In the genomic region with DNA sequence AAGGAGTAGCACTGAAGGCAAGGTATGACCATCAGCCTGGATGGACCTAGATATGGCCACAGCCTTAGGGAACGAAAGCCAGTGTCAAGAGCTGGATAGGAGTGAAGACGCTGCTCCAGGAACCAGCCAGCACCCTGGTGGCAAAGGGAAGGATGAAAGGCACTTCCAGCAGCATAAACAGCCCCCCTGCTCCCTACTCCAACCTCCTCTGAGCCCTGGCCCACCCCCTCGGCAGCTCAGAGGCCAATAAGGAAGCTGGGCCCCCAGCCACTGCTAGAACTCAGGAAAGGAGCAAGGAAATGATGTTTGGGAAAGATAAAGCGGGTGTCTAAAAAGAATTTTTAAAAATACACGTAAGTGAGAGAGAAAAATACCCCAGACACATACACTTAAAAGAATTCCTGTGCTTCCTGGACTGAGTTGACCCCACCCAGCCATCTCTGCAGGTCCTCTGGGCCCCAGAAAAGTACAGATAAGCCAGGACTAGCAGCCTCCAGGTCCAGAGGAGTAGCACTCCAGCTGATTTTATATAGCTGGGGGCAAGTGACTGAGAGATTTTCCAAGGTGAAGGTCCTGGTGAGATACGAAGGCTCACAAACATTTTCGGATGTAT, we compare ENCODE assay signal across 36 cellular contexts.
DNase-seq lines count a peak whose midpoint lies in the region; ATAC-seq, FAIRE-seq and TF ChIP-seq lines count a peak whose summit lies in the region.
"Had no signal": no experiment of that assay in that cellular context is flagged by ENCODE, and none has a peak within 500 bp of the region (broad histone marks: within the 10 kb centered on the region; RNA-seq: fewer than 3 reads in every experiment).

No MANE protein-coding gene starts in this region.

- no peak for FAIRE-seq in kidney (lab: Jason Lieb, UNC)

- H3K36me3 ChIP-seq in kidney (ENCODE audit: control insufficient read depth in 1 of 2, insufficient read depth in 2 of 2, low read length in 2 of 2) (no peaks in the 10 kb centered on the region), gastrocnemius medialis (no peaks in the 10 kb centered on the region)
- H3K36me3 ChIP-seq: ascending aorta, cardiac muscle cell, esophagus squamous epithelium, thoracic aorta had no signal

- no peak overlapping the region for H3K27ac ChIP-seq in kidney (ENCODE audit: low read depth in 2 of 2, low read length in 2 of 2)
- peak overlapping the region in 3 of 4 donors; percentile 38 to 45 (median 45) for H3K27ac ChIP-seq in gastrocnemius medialis
- H3K27ac ChIP-seq: ascending aorta, cardiac muscle cell, GM23248, thoracic aorta had no signal

- H3K9ac ChIP-seq in kidney (ENCODE audit: low read length in 2 of 2), result no peak overlapping the region
- H3K9ac ChIP-seq: GM23248 had no signal

- intact Hi-C loops in kidney (cut with DNase I) (no loop called here), gastrocnemius medialis (cut with DNase I; ENCODE audit: low total_unique reads) (no loop called here)

- in situ Hi-C loops in gastrocnemius medialis (cut with MboI; ENCODE audit: low sequenced_read_pairs in 4 of 4), result no loop called here

- no peak for TF ChIP-seq POLR2A in gastrocnemius medialis (IDR thresholded peaks at IDR 0.05)

- TF ChIP-seq CTCF in fibroblast of pulmonary artery (IDR thresholded peaks at IDR 0.05; ENCODE audit: low read length, missing control alignments) (no peak), kidney (IDR thresholded peaks at IDR 0.05; ENCODE audit: borderline replicate concordance, extremely low read depth, insufficient read depth) (no peak), gastrocnemius medialis (IDR thresholded peaks at IDR 0.05 in 4 of 5, conservative IDR thresholded peaks at IDR 0.05 in 1 of 5) (no peak)

- peak; percentile 21 to 30 for ATAC-seq in gastrocnemius medialis
- no peak for ATAC-seq in HG03045 (IDR thresholded peaks at IDR 0.05; ENCODE audit: unreplicated experiment)
- ATAC-seq: mucosa of descending colon, natural killer cell, PC-3, SK-N-SH treated with all-trans-retinoic acid at 6 μM for 48 hours had no signal

- DNase-seq in UCSD-AML1 (lab: John Stamatoyannopoulos, UW; ENCODE audit: unreplicated experiment) (peak; percentile 41), fibroblast of pulmonary artery (ENCODE audit: low read depth) (peak; percentile 7), kidney (no peak), gastrocnemius medialis (no peak), NCI-H2107 (lab: John Stamatoyannopoulos, UW) (no peak), HUDEP-2 (lab: John Stamatoyannopoulos, UW; ENCODE audit: unreplicated experiment in 76 of 76) (no peak), HuH-7 (ENCODE audit: low spot score) (no peak)
- DNase-seq: activated CD4-positive, alpha-beta T cell treated with anti-CD3 and anti-CD28 coated beads, Interleukin-2, amount 50 U/mL, for 1 hour; activated CD4-positive, CD25-positive, alpha-beta regulatory T cell; activated effector memory CD4-positive, alpha-beta T cell treated with anti-CD3 and anti-CD28 coated beads, Interleukin-2, amount 50 U/mL, for 16 hours; activated T-cell treated with anti-CD3 and anti-CD28 coated beads, Interleukin-2, amount 50 U/mL, for 24 hours; AML-193; CD4-positive, alpha-beta T cell; DMS79 treated with DMSO at 0.1 percent for 48 hours; endodermal cell; esophagus squamous epithelium; foreskin melanocyte; GF-D8; GM23248; hippocampal formation; KBM-7; mucosa of descending colon; natural killer cell; NCI-H1092; NCI-H1694; NCI-H2171; NCI-H510A; nucleus accumbens; PC-3; stimulated activated naive CD4-positive, alpha-beta T cell had no signal

- H3K27me3 ChIP-seq in gastrocnemius medialis, result no peaks in the 10 kb centered on the region
- H3K27me3 ChIP-seq: ascending aorta, cardiac muscle cell, esophagus squamous epithelium had no signal

- H3K9me3 ChIP-seq in kidney (ENCODE audit: control insufficient read depth in 1 of 2, low read length in 2 of 2) (no peaks in the 10 kb centered on the region), gastrocnemius medialis (no peaks in the 10 kb centered on the region)
- H3K9me3 ChIP-seq: ascending aorta, esophagus squamous epithelium, mucosa of descending colon, thoracic aorta had no signal

- H3K4me3 ChIP-seq in fibroblast of pulmonary artery (replicated peaks; ENCODE audit: low read depth, low read length) (no peak overlapping the region), kidney (ENCODE audit: low read length in 2 of 2) (peak overlapping the region; percentile 45 to 51), gastrocnemius medialis (peak overlapping the region in 3 of 4 donors; percentile 13 to 46 (median 28))
- H3K4me3 ChIP-seq: ascending aorta, cardiac muscle cell, GM23248, mucosa of descending colon, skin epidermis, thoracic aorta had no signal

- H3K4me1 ChIP-seq in kidney (ENCODE audit: control insufficient read depth in 1 of 2, insufficient read depth in 1 of 2, low read depth in 1 of 2, low read length in 2 of 2), result no peaks in the 10 kb centered on the region
- no peaks in the 10 kb centered on the region for H3K4me1 ChIP-seq in gastrocnemius medialis
- H3K4me1 ChIP-seq: ascending aorta had no signal

Comparison
In these comparisons a context has a peak if more than half of its experiments do, and no peak if none do; other contexts are left out.
1. DNase-seq: peak in UCSD-AML1 (single experiment) and fibroblast of pulmonary artery (single experiment); none in kidney (single experiment), gastrocnemius medialis (0 of 2), NCI-H2107 (single experiment), HUDEP-2 (0 of 76) and HuH-7 (single experiment).
2. H3K27ac ChIP-seq: peak in gastrocnemius medialis (3 of 4); none in kidney (0 of 2).